1 cellular context compared by ENCODE assay signal in the genomic region with DNA sequence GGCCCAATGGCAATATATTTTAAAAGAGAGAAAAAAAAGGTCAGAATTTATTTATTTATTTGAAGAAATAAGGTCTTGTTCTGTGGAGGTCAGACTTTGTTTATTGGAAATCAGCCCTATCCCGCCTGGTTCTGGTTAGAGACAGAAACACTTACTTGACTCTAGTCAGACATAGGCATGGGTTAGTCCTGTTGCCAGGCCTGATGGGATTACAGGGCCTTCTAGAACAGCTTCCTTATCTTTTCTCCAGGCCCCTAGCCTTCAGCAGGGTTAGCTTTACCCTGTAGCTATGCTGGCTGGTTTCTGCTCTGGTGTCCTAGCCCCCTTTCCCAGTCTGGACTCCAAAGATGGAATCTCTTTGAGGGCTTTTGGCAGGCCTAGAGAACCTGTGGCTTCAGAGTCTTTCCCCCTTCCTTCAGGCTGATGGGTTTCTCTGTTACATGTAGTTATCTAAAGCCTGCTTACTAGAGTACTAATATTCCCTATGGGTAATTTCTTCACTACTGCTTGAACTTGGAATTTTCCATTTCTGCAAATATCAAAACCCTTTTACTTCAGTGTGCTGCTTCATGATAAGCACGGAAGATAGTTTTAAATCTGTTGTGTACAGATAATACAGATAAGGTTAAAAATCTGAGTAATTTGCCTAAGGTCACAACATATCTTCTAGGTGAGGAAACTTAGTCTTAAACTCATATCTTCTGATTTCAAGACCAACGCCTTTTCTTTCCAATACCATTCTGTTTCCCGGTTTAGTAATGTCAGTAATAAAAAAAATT.
TF ChIP-seq lines count a peak whose summit lies in the region.

No MANE protein-coding gene starts in this region.

TF ChIP-seq in SK-N-SH, 30 proteins besides CTCF, POLR2A, EP300 and RAD21:
- TF ChIP-seq, protein P1, sequence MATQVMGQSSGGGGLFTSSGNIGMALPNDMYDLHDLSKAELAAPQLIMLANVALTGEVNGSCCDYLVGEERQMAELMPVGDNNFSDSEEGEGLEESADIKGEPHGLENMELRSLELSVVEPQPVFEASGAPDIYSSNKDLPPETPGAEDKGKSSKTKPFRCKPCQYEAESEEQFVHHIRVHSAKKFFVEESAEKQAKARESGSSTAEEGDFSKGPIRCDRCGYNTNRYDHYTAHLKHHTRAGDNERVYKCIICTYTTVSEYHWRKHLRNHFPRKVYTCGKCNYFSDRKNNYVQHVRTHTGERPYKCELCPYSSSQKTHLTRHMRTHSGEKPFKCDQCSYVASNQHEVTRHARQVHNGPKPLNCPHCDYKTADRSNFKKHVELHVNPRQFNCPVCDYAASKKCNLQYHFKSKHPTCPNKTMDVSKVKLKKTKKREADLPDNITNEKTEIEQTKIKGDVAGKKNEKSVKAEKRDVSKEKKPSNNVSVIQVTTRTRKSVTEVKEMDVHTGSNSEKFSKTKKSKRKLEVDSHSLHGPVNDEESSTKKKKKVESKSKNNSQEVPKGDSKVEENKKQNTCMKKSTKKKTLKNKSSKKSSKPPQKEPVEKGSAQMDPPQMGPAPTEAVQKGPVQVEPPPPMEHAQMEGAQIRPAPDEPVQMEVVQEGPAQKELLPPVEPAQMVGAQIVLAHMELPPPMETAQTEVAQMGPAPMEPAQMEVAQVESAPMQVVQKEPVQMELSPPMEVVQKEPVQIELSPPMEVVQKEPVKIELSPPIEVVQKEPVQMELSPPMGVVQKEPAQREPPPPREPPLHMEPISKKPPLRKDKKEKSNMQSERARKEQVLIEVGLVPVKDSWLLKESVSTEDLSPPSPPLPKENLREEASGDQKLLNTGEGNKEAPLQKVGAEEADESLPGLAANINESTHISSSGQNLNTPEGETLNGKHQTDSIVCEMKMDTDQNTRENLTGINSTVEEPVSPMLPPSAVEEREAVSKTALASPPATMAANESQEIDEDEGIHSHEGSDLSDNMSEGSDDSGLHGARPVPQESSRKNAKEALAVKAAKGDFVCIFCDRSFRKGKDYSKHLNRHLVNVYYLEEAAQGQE (IDR thresholded peaks at IDR 0.05; ENCODE audit: low read depth, low read length): no peak
- TF ChIP-seq POLR2AphosphoS5 (IDR thresholded peaks at IDR 0.05; ENCODE audit: low read depth, low read length) (no peak), YY1 (IDR thresholded peaks at IDR 0.05; ENCODE audit: low read depth) (no peak), GABPA (IDR thresholded peaks at IDR 0.05; ENCODE audit: low read depth) (no peak), SMC3 (IDR thresholded peaks at IDR 0.05; ENCODE audit: low read depth, low read length) (no peak), JUND (IDR thresholded peaks at IDR 0.05) (no peak), ZBTB33 (IDR thresholded peaks at IDR 0.05; ENCODE audit: borderline replicate concordance, low read depth) (no peak), RXRA (IDR thresholded peaks at IDR 0.05; ENCODE audit: borderline replicate concordance, low read depth) (no peak), CHD2 (IDR thresholded peaks at IDR 0.05; ENCODE audit: low read length, partially characterized antibody) (no peak), FOXM1 (IDR thresholded peaks at IDR 0.05; ENCODE audit: low read depth) (no peak), GATA2 (CRISPR knock-in tag; IDR thresholded peaks at IDR 0.05) (no peak)
- TF ChIP-seq, protein P2, sequence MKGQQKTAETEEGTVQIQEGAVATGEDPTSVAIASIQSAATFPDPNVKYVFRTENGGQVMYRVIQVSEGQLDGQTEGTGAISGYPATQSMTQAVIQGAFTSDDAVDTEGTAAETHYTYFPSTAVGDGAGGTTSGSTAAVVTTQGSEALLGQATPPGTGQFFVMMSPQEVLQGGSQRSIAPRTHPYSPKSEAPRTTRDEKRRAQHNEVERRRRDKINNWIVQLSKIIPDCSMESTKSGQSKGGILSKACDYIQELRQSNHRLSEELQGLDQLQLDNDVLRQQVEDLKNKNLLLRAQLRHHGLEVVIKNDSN (IDR thresholded peaks at IDR 0.05; ENCODE audit: borderline replicate concordance, low read depth): no peak
